In the genomic region with DNA sequence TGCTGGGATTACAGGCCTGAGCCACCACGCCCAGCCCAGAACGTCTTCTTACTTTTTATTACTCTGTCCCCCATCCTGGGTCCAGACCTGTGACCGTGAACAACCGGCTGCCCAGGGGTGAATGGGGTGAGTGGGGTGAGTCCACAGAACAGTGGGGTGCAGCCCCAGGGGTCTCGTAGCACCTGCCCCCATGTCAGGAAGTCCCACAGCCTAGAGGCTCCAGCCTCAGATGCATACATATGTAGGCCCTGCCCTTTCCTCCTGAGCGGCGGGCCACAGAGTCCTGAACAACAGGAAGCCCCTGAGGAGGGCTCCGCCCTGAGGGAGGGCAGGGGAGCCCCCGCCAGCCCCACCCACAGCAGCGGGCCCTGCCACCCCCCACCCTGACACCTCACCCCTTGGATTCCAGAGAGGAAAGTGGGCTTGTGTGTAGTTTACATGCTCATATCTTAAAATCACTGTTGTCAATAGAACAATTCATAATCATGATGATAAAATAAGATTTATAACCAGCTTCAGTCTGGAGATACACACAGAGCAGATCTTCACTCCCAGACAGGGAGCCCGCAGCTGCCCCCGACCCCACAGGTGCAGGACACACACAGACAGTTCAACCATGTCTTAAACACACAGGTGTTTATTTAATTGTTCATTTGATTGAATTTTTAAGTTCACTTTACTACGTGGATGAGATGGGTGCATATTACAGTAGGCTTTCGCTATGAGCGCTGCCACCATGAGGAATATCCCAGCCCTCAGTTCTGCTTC, we compare ENCODE assay signal across 10 cellular contexts. TPM values are rescaled to one million over a fixed set of nuclear protein-coding genes. Genes with fewer than 3 reads are reported as not detected.
DNase-seq lines count a peak whose midpoint lies in the region; ATAC-seq, FAIRE-seq and TF ChIP-seq lines count a peak whose summit lies in the region.
"Had no signal": no experiment of that assay in that cellular context is flagged by ENCODE, and none has a peak within 500 bp of the region (broad histone marks: within the 10 kb centered on the region; RNA-seq: fewer than 3 reads in every experiment).

No MANE protein-coding gene starts in this region.

- H3K4me1 Mint-ChIP-seq in CD4-positive, alpha-beta T cell (ENCODE audit: low read depth) = peaks cover 52% of the 10 kb centered on the region
- peaks cover 51% of the 10 kb centered on the region for H3K4me1 Mint-ChIP-seq in activated naive CD8-positive, alpha-beta T cell treated with anti-CD3 and anti-CD28 coated beads, Interleukin-2, amount 50 U/mL, for 24 hours

- peak; percentile 58 for ATAC-seq in CD4-positive, alpha-beta T cell (ENCODE audit: poor library complexity)
- ATAC-seq in activated naive CD8-positive, alpha-beta T cell treated with anti-CD3 and anti-CD28 coated beads, Interleukin-2, amount 50 U/mL, for 24 hours = peak; percentile 76
- no peak for ATAC-seq in HG03520 (IDR thresholded peaks at IDR 0.05; ENCODE audit: unreplicated experiment)
- ATAC-seq in GM19324 (IDR thresholded peaks at IDR 0.05; ENCODE audit: low FRiP score, unreplicated experiment) = no peak

- H3K27ac Mint-ChIP-seq in CD4-positive, alpha-beta T cell = peak overlapping the region; percentile 98
- H3K27ac Mint-ChIP-seq in activated naive CD8-positive, alpha-beta T cell treated with anti-CD3 and anti-CD28 coated beads, Interleukin-2, amount 50 U/mL, for 24 hours = peak overlapping the region; percentile 89

- FAIRE-seq in frontal cortex (lab: Jason Lieb, UNC) = no peak

- H3K36me3 Mint-ChIP-seq in CD4-positive, alpha-beta T cell (ENCODE audit: low read depth) = peaks cover 33% of the 10 kb centered on the region
- H3K36me3 Mint-ChIP-seq in activated naive CD8-positive, alpha-beta T cell treated with anti-CD3 and anti-CD28 coated beads, Interleukin-2, amount 50 U/mL, for 24 hours (ENCODE audit: low read depth) = no peaks in the 10 kb centered on the region

- no peaks in the 10 kb centered on the region for H3K4me1 ChIP-seq in rectal smooth muscle tissue (ENCODE audit: control insufficient read depth, insufficient read depth, low read length)

- H3K36me3 ChIP-seq in rectal smooth muscle tissue (ENCODE audit: control insufficient read depth, insufficient read depth, low read length) = no peaks in the 10 kb centered on the region

- H3K4me3 Mint-ChIP-seq in CD4-positive, alpha-beta T cell = peak overlapping the region; percentile 96
- peak overlapping the region; percentile 78 for H3K4me3 Mint-ChIP-seq in activated naive CD8-positive, alpha-beta T cell treated with anti-CD3 and anti-CD28 coated beads, Interleukin-2, amount 50 U/mL, for 24 hours

- H3K4me3 ChIP-seq in rectal smooth muscle tissue (ENCODE audit: low read length) = peak overlapping the region; percentile 10

- DNase-seq in CD4-positive, alpha-beta T cell = peak; percentile 66 to 90 (median 86)
- peak; percentile 68 for DNase-seq in T-helper 22 cell (ENCODE audit: low read depth)
- peak; percentile 79 for DNase-seq in activated naive CD8-positive, alpha-beta T cell treated with anti-CD3 and anti-CD28 coated beads, Interleukin-2, amount 50 U/mL, for 24 hours
- DNase-seq in NCI-H2029 treated with DMSO at 0.1 percent for 48 hours (lab: John Stamatoyannopoulos, UW) = no peak
- no peak for DNase-seq in frontal cortex (ENCODE audit: low spot score in 2 of 2)
- DNase-seq: anterior cingulate cortex, NCI-H1930 had no signal

- peaks cover 4% of the 10 kb centered on the region for H3K27me3 Mint-ChIP-seq in CD4-positive, alpha-beta T cell
- no peaks in the 10 kb centered on the region for H3K27me3 Mint-ChIP-seq in activated naive CD8-positive, alpha-beta T cell treated with anti-CD3 and anti-CD28 coated beads, Interleukin-2, amount 50 U/mL, for 24 hours

- no peak for TF ChIP-seq CTCF in CD4-positive, alpha-beta T cell (IDR thresholded peaks at IDR 0.05)

- intact Hi-C loops in CD4-positive, alpha-beta T cell (cut with DNase I, micrococcal nuclease) = loop anchor here in 1 of 2 experiments (1.0 to 5.0 kb wide), 2 partner anchors 12 to 102 kb away; a partner anchor contains a TSS

- POLR2A ChIA-PET in CD4-positive, alpha-beta T cell (lab: Charles Lee) = interaction anchor here (0.7 to 8.9 kb wide), 12 partner anchors 13 to 119 kb away, joined by 3 to 449 read pairs (median 4); a partner anchor contains a TSS

- no peaks in the 10 kb centered on the region for H3K9me3 ChIP-seq in CD4-positive, alpha-beta T cell (ENCODE audit: control insufficient read depth, low read length)

- no peaks in the 10 kb centered on the region for H3K9me3 Mint-ChIP-seq in CD4-positive, alpha-beta T cell
- no peaks in the 10 kb centered on the region for H3K9me3 Mint-ChIP-seq in activated naive CD8-positive, alpha-beta T cell treated with anti-CD3 and anti-CD28 coated beads, Interleukin-2, amount 50 U/mL, for 24 hours

- H3K9ac ChIP-seq in rectal smooth muscle tissue (ENCODE audit: low read length) = no peak overlapping the region

- H3K27me3 ChIP-seq in CD4-positive, alpha-beta T cell (ENCODE audit: control insufficient read depth, insufficient read depth, low read length) = no peaks in the 10 kb centered on the region
- H3K27me3 ChIP-seq in rectal smooth muscle tissue (ENCODE audit: control insufficient read depth, insufficient read depth, low read length) = no peaks in the 10 kb centered on the region

- CTCF ChIA-PET in CD4-positive, alpha-beta T cell (lab: Charles Lee) = interaction anchor here (1.8 to 2.3 kb wide), 2 partner anchors 15 to 101 kb away, joined by 5 to 11 read pairs; a partner anchor contains a TSS

- peak overlapping the region; percentile 78 for H3K27ac ChIP-seq in CD4-positive, alpha-beta T cell (ENCODE audit: low read depth, low read length)
- peak overlapping the region; percentile 3 for H3K27ac ChIP-seq in rectal smooth muscle tissue (ENCODE audit: low read depth, low read length)

RNA-seq across cellular contexts. Expression of a gene that starts 12.4 kb away (rescaled TPM):
- total RNA-seq in CD4-positive, alpha-beta T cell = 10 to 100 TPM; 32.9 to 34.0 TPM
- 6.1 TPM for total RNA-seq in frontal cortex

RNA-seq across cellular contexts. Expression of a gene that starts 13.9 kb away (rescaled TPM):
- 100 to 1,000 TPM; 122 to 127 TPM for total RNA-seq in CD4-positive, alpha-beta T cell
- 104 TPM for total RNA-seq in frontal cortex

RNA-seq across cellular contexts. Expression of a gene that starts 18.8 kb away (rescaled TPM):
- 10 to 100 TPM; 25.5 to 27.6 TPM for total RNA-seq in CD4-positive, alpha-beta T cell
- 8.2 TPM for total RNA-seq in frontal cortex

RNA-seq across cellular contexts. Expression of a gene that starts 57.2 kb away (rescaled TPM):
- 1 to 10 TPM; 2.5 to 2.6 TPM for total RNA-seq in CD4-positive, alpha-beta T cell
- total RNA-seq in frontal cortex = not detected

Comparison
In these comparisons a context has a peak if more than half of its experiments do, and no peak if none do; other contexts are left out.
1. ATAC-seq: peak in CD4-positive, alpha-beta T cell (single experiment) and activated naive CD8-positive, alpha-beta T cell treated with anti-CD3 and anti-CD28 coated beads, Interleukin-2, amount 50 U/mL, for 24 hours (single experiment); none in HG03520 (single experiment) and GM19324 (single experiment).
2. DNase-seq: peak in CD4-positive, alpha-beta T cell (10 of 10), T-helper 22 cell (single experiment) and activated naive CD8-positive, alpha-beta T cell treated with anti-CD3 and anti-CD28 coated beads, Interleukin-2, amount 50 U/mL, for 24 hours (single experiment); none in NCI-H2029 treated with DMSO at 0.1 percent for 48 hours (single experiment) and frontal cortex (0 of 2).